In the genomic region with DNA sequence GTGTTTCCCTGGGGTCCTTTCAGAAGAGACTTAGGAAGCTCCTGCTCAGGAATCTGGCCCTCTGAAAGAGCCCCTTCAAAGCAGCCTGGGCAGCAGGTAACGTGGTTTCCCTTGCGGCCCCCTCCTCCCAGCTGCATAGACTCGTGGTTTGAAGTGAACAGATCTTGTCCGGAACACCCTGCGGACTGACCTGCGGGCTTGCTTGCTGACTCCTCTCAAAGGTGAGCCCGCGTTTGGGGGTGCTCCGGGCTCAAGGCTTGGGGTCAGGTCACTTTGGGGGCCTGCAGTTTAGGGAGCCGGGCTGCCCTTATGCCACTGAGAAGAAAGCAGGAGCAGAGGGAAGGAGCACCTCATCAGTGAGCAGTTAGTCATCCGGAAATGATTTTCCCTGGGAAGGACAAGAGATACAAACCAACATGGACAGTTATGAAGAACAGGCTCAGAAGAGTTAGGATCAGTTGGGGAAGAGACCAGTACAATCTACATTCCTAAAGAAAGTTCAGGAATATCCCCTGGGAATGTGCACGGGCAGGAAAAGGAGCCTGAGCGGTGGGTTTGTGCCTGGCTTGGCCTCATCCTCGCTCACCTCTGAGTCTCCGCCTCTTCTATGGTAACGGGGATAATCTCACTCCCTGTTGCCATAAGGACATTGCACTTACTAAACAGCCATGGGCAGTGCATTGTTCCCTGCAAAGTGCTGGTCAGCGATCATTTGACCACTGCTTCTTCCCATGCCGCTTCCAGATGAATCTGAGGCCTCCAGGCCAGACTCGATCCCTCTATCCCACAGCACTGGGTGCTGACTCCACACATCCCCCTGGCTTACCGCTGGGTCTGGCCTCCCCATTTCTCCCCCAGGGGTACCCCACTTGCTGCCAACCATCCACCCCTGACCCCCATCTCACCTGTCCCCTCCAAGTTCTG, we compare ENCODE assay signal across 15 cellular contexts. TPM values are rescaled to one million over a fixed set of nuclear protein-coding genes. Genes with fewer than 3 reads are reported as not detected.
DNase-seq lines count a peak whose midpoint lies in the region; ATAC-seq and TF ChIP-seq lines count a peak whose summit lies in the region.
"Had no signal": no experiment of that assay in that cellular context is flagged by ENCODE, and none has a peak within 500 bp of the region (broad histone marks: within the 10 kb centered on the region; RNA-seq: fewer than 3 reads in every experiment).

No MANE protein-coding gene starts in this region.

- 87% methylated on average over 20 of the region's 20 CpGs for WGBS in hepatocyte (ENCODE audit: low lambda C conversion rate, missing lambda C conversion rate)

- peaks cover 2% of the 10 kb centered on the region for H4K20me1 ChIP-seq in hepatocyte (ENCODE audit: insufficient read depth, poor library complexity, severe bottlenecking)
- H4K20me1 ChIP-seq in MM.1S (ENCODE audit: insufficient read depth, low read length): no peaks in the 10 kb centered on the region

- no peaks in the 10 kb centered on the region for H3K27me3 Mint-ChIP-seq in activated CD4-positive, alpha-beta T cell treated with anti-CD3 and anti-CD28 coated beads for 36 hours

- H3K27ac ChIP-seq in Panc1 (ENCODE audit: low read length): peak overlapping the region; percentile 86
- peak overlapping the region; percentile 54 for H3K27ac ChIP-seq in hepatocyte
- no peak overlapping the region for H3K27ac ChIP-seq in MM.1S (ENCODE audit: low read length)
- H3K27ac ChIP-seq: SJSA1 had no signal

- H3K79me2 ChIP-seq in hepatocyte (peaks cover 12% of the 10 kb centered on the region), MM.1S (ENCODE audit: low read length) (no peaks in the 10 kb centered on the region)

- no peaks in the 10 kb centered on the region for H3K9me2 ChIP-seq in hepatocyte (replicated peaks; ENCODE audit: insufficient read depth)
- no peaks in the 10 kb centered on the region for H3K9me2 ChIP-seq in MM.1S (replicated peaks; ENCODE audit: insufficient read depth, low read length)

- no peak for ATAC-seq in activated CD4-positive, alpha-beta T cell treated with anti-CD3 and anti-CD28 coated beads for 36 hours
- ATAC-seq in Panc1: no peak
- no peak for ATAC-seq in stimulated activated effector memory CD8-positive, alpha-beta T cell treated with anti-CD3 and anti-CD28 coated beads, Interleukin-12 subunit alpha, Interleukin-12 subunit beta, amount 100 ng/mL, for 72 hours
- no peak for ATAC-seq in HG03571 (IDR thresholded peaks at IDR 0.05; ENCODE audit: unreplicated experiment)
- ATAC-seq: A549 had no signal

- H3K4me2 ChIP-seq in hepatocyte: no peak overlapping the region
- H3K4me2 ChIP-seq in MM.1S (ENCODE audit: low read depth, low read length): no peak overlapping the region
- H3K4me2 ChIP-seq: A549 had no signal

- H3K4me1 ChIP-seq in Panc1 (ENCODE audit: control insufficient read depth, insufficient read depth, low read length): peaks cover 46% of the 10 kb centered on the region
- H3K4me1 ChIP-seq in hepatocyte (ENCODE audit: insufficient read depth): peaks cover 39% of the 10 kb centered on the region
- no peaks in the 10 kb centered on the region for H3K4me1 ChIP-seq in MM.1S (ENCODE audit: low read length)

- H3F3A ChIP-seq in MM.1S (ENCODE audit: insufficient read depth, low read length): no peaks in the 10 kb centered on the region

- H3K36me3 ChIP-seq in Panc1 (ENCODE audit: control insufficient read depth, insufficient read depth, low read length): no peaks in the 10 kb centered on the region
- H3K36me3 ChIP-seq in hepatocyte (replicated peaks; ENCODE audit: insufficient read depth, low read depth): no peaks in the 10 kb centered on the region
- no peaks in the 10 kb centered on the region for H3K36me3 ChIP-seq in MM.1S (replicated peaks; ENCODE audit: insufficient read depth, low read length)
- H3K36me3 ChIP-seq: ovary had no signal

- in situ Hi-C loops in Panc1 (cut with HindIII; ENCODE audit: low pct_unique_long_range_greater_than_20kb, low sequenced_read_pairs): no loop called here

- H3K9me3 ChIP-seq in Panc1 (ENCODE audit: control insufficient read depth, insufficient read depth, low read depth, low read length) (no peaks in the 10 kb centered on the region), hepatocyte (ENCODE audit: low read depth) (no peaks in the 10 kb centered on the region), MM.1S (replicated peaks; ENCODE audit: insufficient read depth, low read length) (no peaks in the 10 kb centered on the region)
- H3K9me3 ChIP-seq: A549, ovary, SJSA1 had no signal

- CTCF ChIA-PET in activated CD4-positive, alpha-beta T cell treated with anti-CD3 and anti-CD28 coated beads for 36 hours (lab: Charles Lee): interaction anchor here (1.4 kb wide), 1 partner anchor 108 kb away, joined by 5 read pairs; the partner anchor contains the start of gene ZNRF1
- CTCF ChIA-PET in Panc1 (lab: Charles Lee): no interaction called here

- H2AFZ ChIP-seq in hepatocyte (no peak overlapping the region), MM.1S (ENCODE audit: low read length) (no peak overlapping the region)

- H3K4me3 ChIP-seq in Panc1 (ENCODE audit: low read depth in 2 of 2, low read length in 2 of 2) (no peak overlapping the region), hepatocyte (no peak overlapping the region), MM.1S (ENCODE audit: low read length) (no peak overlapping the region)
- H3K4me3 ChIP-seq: A549, ovary, SJSA1 had no signal

- peak overlapping the region; percentile 41 for H3K27ac Mint-ChIP-seq in activated CD4-positive, alpha-beta T cell treated with anti-CD3 and anti-CD28 coated beads for 36 hours
- H3K27ac Mint-ChIP-seq in stimulated activated effector memory CD8-positive, alpha-beta T cell treated with anti-CD3 and anti-CD28 coated beads, Interleukin-12 subunit alpha, Interleukin-12 subunit beta, amount 100 ng/mL, for 72 hours: peak overlapping the region; percentile 54

- H3K4me3 Mint-ChIP-seq in activated CD4-positive, alpha-beta T cell treated with anti-CD3 and anti-CD28 coated beads for 36 hours: peak overlapping the region; percentile 84
- H3K4me3 Mint-ChIP-seq in stimulated activated effector memory CD8-positive, alpha-beta T cell treated with anti-CD3 and anti-CD28 coated beads, Interleukin-12 subunit alpha, Interleukin-12 subunit beta, amount 100 ng/mL, for 72 hours: peak overlapping the region; percentile 72

- H3K27me3 ChIP-seq in Panc1 (ENCODE audit: control insufficient read depth, insufficient read depth, low read length): no peaks in the 10 kb centered on the region
- no peaks in the 10 kb centered on the region for H3K27me3 ChIP-seq in hepatocyte
- no peaks in the 10 kb centered on the region for H3K27me3 ChIP-seq in MM.1S (replicated peaks; ENCODE audit: insufficient read depth, low read length)
- H3K27me3 ChIP-seq: ovary, SJSA1 had no signal

- H3K9ac ChIP-seq in MM.1S (ENCODE audit: low read length): no peak overlapping the region

- POLR2A ChIA-PET in activated CD4-positive, alpha-beta T cell treated with anti-CD3 and anti-CD28 coated beads for 36 hours (lab: Charles Lee): no interaction called here
- POLR2A ChIA-PET in Panc1 (lab: Charles Lee): interaction anchor here (0.5 kb wide), 1 partner anchor 120 kb away, joined by 3 read pairs; no protein-coding TSS in a partner anchor

- H3K36me3 Mint-ChIP-seq in activated CD4-positive, alpha-beta T cell treated with anti-CD3 and anti-CD28 coated beads for 36 hours (ENCODE audit: low read depth): peaks cover 33% of the 10 kb centered on the region
- peaks cover 42% of the 10 kb centered on the region for H3K36me3 Mint-ChIP-seq in stimulated activated effector memory CD8-positive, alpha-beta T cell treated with anti-CD3 and anti-CD28 coated beads, Interleukin-12 subunit alpha, Interleukin-12 subunit beta, amount 100 ng/mL, for 72 hours

- peaks cover 69% of the 10 kb centered on the region for H3K4me1 Mint-ChIP-seq in activated CD4-positive, alpha-beta T cell treated with anti-CD3 and anti-CD28 coated beads for 36 hours
- H3K4me1 Mint-ChIP-seq in stimulated activated effector memory CD8-positive, alpha-beta T cell treated with anti-CD3 and anti-CD28 coated beads, Interleukin-12 subunit alpha, Interleukin-12 subunit beta, amount 100 ng/mL, for 72 hours: peaks cover 80% of the 10 kb centered on the region

- TF ChIP-seq CTCF in Panc1 (IDR thresholded peaks at IDR 0.05) (no peak), hepatocyte (IDR thresholded peaks at IDR 0.05; ENCODE audit: poor library complexity) (no peak), MM.1S (IDR thresholded peaks at IDR 0.05; ENCODE audit: low read length) (no peak)

- intact Hi-C loops in activated CD4-positive, alpha-beta T cell treated with anti-CD3 and anti-CD28 coated beads for 36 hours (cut with DNase I, micrococcal nuclease): loop anchor here in 1 of 2 experiments (5.0 kb wide), 1 partner anchor 44 kb away; no protein-coding TSS in a partner anchor
- intact Hi-C loops in Panc1 (cut with micrococcal nuclease; ENCODE audit: unreplicated experiment): no loop called here

- DNase-seq in activated CD4-positive, alpha-beta T cell treated with anti-CD3 and anti-CD28 coated beads for 36 hours: no peak
- DNase-seq in activated CD4-positive, alpha-beta T cell treated with anti-CD3 and anti-CD28 coated beads for 1 hour: no peak
- DNase-seq in Panc1 (ENCODE audit: low read depth, low spot score) (no peak), hepatocyte (ENCODE audit: low spot score) (no peak), MM.1S (no peak), AG20443 (ENCODE audit: low spot score) (no peak)
- DNase-seq in stimulated activated effector memory CD8-positive, alpha-beta T cell treated with anti-CD3 and anti-CD28 coated beads, Interleukin-12 subunit alpha, Interleukin-12 subunit beta, amount 100 ng/mL, for 72 hours (ENCODE audit: low spot score in 2 of 2): no peak
- DNase-seq: kidney glomerular epithelial cell, NCI-H526 had no signal

- no TSS peak for BruUV-seq in Panc1 (replicated peaks; lab: Mats Ljungman, UMichigan)

- peaks cover 3% of the 10 kb centered on the region for H3K9me3 Mint-ChIP-seq in activated CD4-positive, alpha-beta T cell treated with anti-CD3 and anti-CD28 coated beads for 36 hours (ENCODE audit: low read depth)
- peaks cover 3% of the 10 kb centered on the region for H3K9me3 Mint-ChIP-seq in stimulated activated effector memory CD8-positive, alpha-beta T cell treated with anti-CD3 and anti-CD28 coated beads, Interleukin-12 subunit alpha, Interleukin-12 subunit beta, amount 100 ng/mL, for 72 hours

RNA-seq across cellular contexts. Expression of gene LDHD, which starts 10.0 kb away (rescaled TPM):
- total RNA-seq in activated CD4-positive, alpha-beta T cell treated with anti-CD3 and anti-CD28 coated beads for 36 hours: under 1 TPM in 1 of 2 experiments, not detected in 1; 0.21 TPM
- 3.1 TPM for total RNA-seq in Panc1 (2021; ENCODE audit: unreplicated experiment)
- 6.0 TPM for polyA plus RNA-seq in Panc1 (2012; ENCODE audit: insufficient read length)
- total RNA-seq in hepatocyte: 12.7 and 13.9 TPM in 2 replicates
- polyA plus RNA-seq in hepatocyte: 10.8 and 21.9 TPM in 2 replicates
- total RNA-seq: activated CD8-positive, alpha-beta memory T cell treated with anti-CD3 and anti-CD28 coated beads for 36 hours; astrocyte had no signal

RNA-seq across cellular contexts. Expression of gene ZFP1, which starts 41.7 kb away (rescaled TPM):
- 10 to 100 TPM; 14.8 to 17.3 TPM for total RNA-seq in activated CD4-positive, alpha-beta T cell treated with anti-CD3 and anti-CD28 coated beads for 36 hours
- total RNA-seq in Panc1 (2021; ENCODE audit: unreplicated experiment) (10.0 TPM), hepatocyte (14.4 and 18.0 TPM in 2 replicates)
- 8.3 TPM for polyA plus RNA-seq in Panc1 (2012; ENCODE audit: insufficient read length)
- polyA plus RNA-seq in hepatocyte: 5.0 and 9.4 TPM in 2 replicates
